Comparison of ENCODE assay signal across 8 cellular contexts in the genomic region with DNA sequence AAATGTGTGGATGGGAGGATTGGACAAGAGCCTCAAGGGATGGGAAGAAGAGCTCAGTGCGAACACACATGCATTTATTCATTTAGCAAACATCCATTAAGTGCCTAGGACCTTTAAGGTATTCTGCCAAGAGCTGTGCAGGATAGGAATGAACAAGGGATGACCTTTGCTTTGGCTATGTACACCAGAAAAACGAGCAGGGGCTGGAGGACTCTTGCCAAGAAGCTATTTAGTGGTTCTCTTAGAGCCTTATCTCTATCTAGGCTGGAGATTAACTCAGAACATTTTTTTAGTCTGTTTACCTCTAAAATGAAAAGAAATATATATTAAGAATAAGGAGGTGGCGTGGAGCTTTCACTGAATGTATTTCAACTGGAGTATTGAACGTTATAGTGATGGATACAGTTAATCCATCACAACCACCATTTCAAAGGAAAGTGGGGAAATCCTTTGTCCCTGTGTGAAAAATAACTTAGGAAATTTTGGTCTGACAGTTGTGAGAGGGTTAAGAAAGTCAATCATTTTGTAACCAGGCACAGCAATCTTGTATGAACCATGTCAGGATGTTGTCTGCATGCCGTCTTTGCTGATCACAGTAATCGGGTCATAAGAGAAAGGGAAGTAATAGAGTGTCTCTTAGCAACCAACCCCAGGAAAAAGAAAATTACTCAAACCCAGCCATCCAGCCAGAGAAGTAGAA.
DNase-seq lines count a peak whose midpoint lies in the region; ATAC-seq and TF ChIP-seq lines count a peak whose summit lies in the region.

No MANE protein-coding gene starts in this region.

- CTCF ChIA-PET in CD4-positive, alpha-beta memory T cell (lab: Charles Lee; ENCODE audit: partially characterized antibody): interaction anchor here (0.8 to 1.7 kb wide), 2 partner anchors 688 to 690 kb away, joined by 3 to 4 read pairs; a partner anchor contains a TSS

- H3K9ac ChIP-seq in neural cell (ENCODE audit: low read length): peak overlapping the region; percentile 57

- H3K4me3 Mint-ChIP-seq in CD4-positive, alpha-beta memory T cell: peak overlapping the region in 4 of 8 donors; percentile 11 to 49 (median 36)

- H3K4me1 Mint-ChIP-seq in CD4-positive, alpha-beta memory T cell: peaks cover 28 to 40% (median 30%) of the 10 kb centered on the region in 4 donors

- no peaks in the 10 kb centered on the region for H3K36me3 ChIP-seq in CD4-positive, alpha-beta memory T cell (ENCODE audit: insufficient read depth, low read length)
- H3K36me3 ChIP-seq in neural cell (ENCODE audit: insufficient read depth, low read length): no peaks in the 10 kb centered on the region

- no peak for ATAC-seq in HG03139 (IDR thresholded peaks at IDR 0.05; ENCODE audit: unreplicated experiment)

- H4K20me1 ChIP-seq in neural cell (ENCODE audit: insufficient read depth): no peaks in the 10 kb centered on the region

- H3K4me3 ChIP-seq in CD4-positive, alpha-beta memory T cell (ENCODE audit: low read length in 2 of 2): no peak overlapping the region
- peak overlapping the region; percentile 50 for H3K4me3 ChIP-seq in neural cell (ENCODE audit: low read length)

- H3K9me3 Mint-ChIP-seq in CD4-positive, alpha-beta memory T cell: peaks cover 0 to 3% (median 0%) of the 10 kb centered on the region in 8 donors

- no peak for TF ChIP-seq CTCF in neural cell (IDR thresholded peaks at IDR 0.05; ENCODE audit: poor library complexity, severe bottlenecking)

- H3K27ac Mint-ChIP-seq in CD4-positive, alpha-beta memory T cell: peak overlapping the region in 6 of 7 donors; percentile 55 to 92 (median 75)

- H3K27me3 ChIP-seq in CD4-positive, alpha-beta memory T cell (ENCODE audit: insufficient read depth, low read length): no peaks in the 10 kb centered on the region
- no peaks in the 10 kb centered on the region for H3K27me3 ChIP-seq in neural cell (ENCODE audit: insufficient read depth, low read depth, low read length)

- H3K27me3 Mint-ChIP-seq in CD4-positive, alpha-beta memory T cell: no peaks in the 10 kb centered on the region

- POLR2A ChIA-PET in CD4-positive, alpha-beta memory T cell (lab: Charles Lee; ENCODE audit: partially characterized antibody): interaction anchor here (0.9 kb wide), 1 partner anchor 19 kb away, joined by 3 read pairs; no protein-coding TSS in a partner anchor

- H2AFZ ChIP-seq in neural cell (ENCODE audit: low read depth, low read length): peak overlapping the region; percentile 34

- TF ChIP-seq RAD21 in neural cell (conservative IDR thresholded peaks at IDR 0.05): peak; percentile 55

- no peaks in the 10 kb centered on the region for H3K9me2 ChIP-seq in neural cell (ENCODE audit: insufficient read depth, low read length)

- peaks cover 7% of the 10 kb centered on the region in 2 donors for H3K36me3 Mint-ChIP-seq in CD4-positive, alpha-beta memory T cell

- H3K9me3 ChIP-seq in CD4-positive, alpha-beta memory T cell (ENCODE audit: control insufficient read depth in 1 of 2, low read length in 2 of 2): no peaks in the 10 kb centered on the region
- H3K9me3 ChIP-seq in neural cell (ENCODE audit: low read length): no peaks in the 10 kb centered on the region

- peak overlapping the region; percentile 56 for H3K4me2 ChIP-seq in neural cell (ENCODE audit: low read length)

- peaks cover 14% of the 10 kb centered on the region for H3K4me1 ChIP-seq in CD4-positive, alpha-beta memory T cell (ENCODE audit: insufficient read depth, low read length)

- intact Hi-C loops in CD4-positive, alpha-beta memory T cell (cut with micrococcal nuclease): no loop called here

- DNase-seq in CD4-positive, alpha-beta memory T cell: peak in 2 of 5 donors; percentile 5 to 16
- DNase-seq in NOMO-1 (lab: John Stamatoyannopoulos, UW; ENCODE audit: unreplicated experiment in 2 of 2) (peak; percentile 60 to 93), dermis blood vessel endothelial cell (peak; percentile 75), DMS114 treated with DMSO at 0.1 percent for 48 hours (lab: John Stamatoyannopoulos, UW; ENCODE audit: unreplicated experiment) (no peak), midbrain (lab: John Stamatoyannopoulos, UW) (no peak)
- DNase-seq in stimulated activated CD4-positive, alpha-beta T cell treated with anti-CD3 and anti-CD28 coated beads, Interleukin-2, amount 100 ng/mL, for 48 hours: no peak

- no peak overlapping the region for H3K27ac ChIP-seq in CD4-positive, alpha-beta memory T cell (ENCODE audit: low read depth, low read length)
- peak overlapping the region; percentile 91 for H3K27ac ChIP-seq in neural cell (ENCODE audit: low read length)

- H3F3A ChIP-seq in neural cell (ENCODE audit: insufficient read depth, low read length, poor library complexity, severe bottlenecking): no peaks in the 10 kb centered on the region

- no peaks in the 10 kb centered on the region for H3K79me2 ChIP-seq in neural cell (replicated peaks; ENCODE audit: insufficient read depth, low read length)

- TF ChIP-seq EP300 in neural cell (conservative IDR thresholded peaks at IDR 0.05; ENCODE audit: poor library complexity, severe bottlenecking): peak; percentile 95

TF ChIP-seq in neural cell, 6 proteins besides CTCF, POLR2A, EP300 and RAD21:
- TF ChIP-seq TAF1 (IDR thresholded peaks at IDR 0.05; ENCODE audit: low read depth): no peak
- no peak for TF ChIP-seq EZH2 (IDR thresholded peaks at IDR 0.05; ENCODE audit: borderline replicate concordance, insufficient read depth, low read length, poor library complexity, severe bottlenecking)
- peak; percentile 85 for TF ChIP-seq POLR2AphosphoS5 (IDR thresholded peaks at IDR 0.05)
- TF ChIP-seq SMC3 (conservative IDR thresholded peaks at IDR 0.05; ENCODE audit: poor library complexity): peak; percentile 40
- peak; percentile 34 for TF ChIP-seq MXI1 (conservative IDR thresholded peaks at IDR 0.05; ENCODE audit: poor library complexity, severe bottlenecking)
- TF ChIP-seq, protein P1, sequence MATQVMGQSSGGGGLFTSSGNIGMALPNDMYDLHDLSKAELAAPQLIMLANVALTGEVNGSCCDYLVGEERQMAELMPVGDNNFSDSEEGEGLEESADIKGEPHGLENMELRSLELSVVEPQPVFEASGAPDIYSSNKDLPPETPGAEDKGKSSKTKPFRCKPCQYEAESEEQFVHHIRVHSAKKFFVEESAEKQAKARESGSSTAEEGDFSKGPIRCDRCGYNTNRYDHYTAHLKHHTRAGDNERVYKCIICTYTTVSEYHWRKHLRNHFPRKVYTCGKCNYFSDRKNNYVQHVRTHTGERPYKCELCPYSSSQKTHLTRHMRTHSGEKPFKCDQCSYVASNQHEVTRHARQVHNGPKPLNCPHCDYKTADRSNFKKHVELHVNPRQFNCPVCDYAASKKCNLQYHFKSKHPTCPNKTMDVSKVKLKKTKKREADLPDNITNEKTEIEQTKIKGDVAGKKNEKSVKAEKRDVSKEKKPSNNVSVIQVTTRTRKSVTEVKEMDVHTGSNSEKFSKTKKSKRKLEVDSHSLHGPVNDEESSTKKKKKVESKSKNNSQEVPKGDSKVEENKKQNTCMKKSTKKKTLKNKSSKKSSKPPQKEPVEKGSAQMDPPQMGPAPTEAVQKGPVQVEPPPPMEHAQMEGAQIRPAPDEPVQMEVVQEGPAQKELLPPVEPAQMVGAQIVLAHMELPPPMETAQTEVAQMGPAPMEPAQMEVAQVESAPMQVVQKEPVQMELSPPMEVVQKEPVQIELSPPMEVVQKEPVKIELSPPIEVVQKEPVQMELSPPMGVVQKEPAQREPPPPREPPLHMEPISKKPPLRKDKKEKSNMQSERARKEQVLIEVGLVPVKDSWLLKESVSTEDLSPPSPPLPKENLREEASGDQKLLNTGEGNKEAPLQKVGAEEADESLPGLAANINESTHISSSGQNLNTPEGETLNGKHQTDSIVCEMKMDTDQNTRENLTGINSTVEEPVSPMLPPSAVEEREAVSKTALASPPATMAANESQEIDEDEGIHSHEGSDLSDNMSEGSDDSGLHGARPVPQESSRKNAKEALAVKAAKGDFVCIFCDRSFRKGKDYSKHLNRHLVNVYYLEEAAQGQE (IDR thresholded peaks at IDR 0.05; ENCODE audit: borderline replicate concordance): no peak

Comparison
In these comparisons a context has a peak if more than half of its experiments do, and no peak if none do; other contexts are left out.
1. DNase-seq: peak in NOMO-1 (2 of 2) and dermis blood vessel endothelial cell (single experiment); none in stimulated activated CD4-positive, alpha-beta T cell treated with anti-CD3 and anti-CD28 coated beads, Interleukin-2, amount 100 ng/mL, for 48 hours (0 of 2), DMS114 treated with DMSO at 0.1 percent for 48 hours (single experiment) and midbrain (single experiment).